8 cellular contexts compared by ENCODE assay signal in genomic region chr12:104064842-104065441, GRCh38. TPM values are rescaled to one million over a fixed set of nuclear protein-coding genes. Genes with fewer than 3 reads are reported as not detected.
DNase-seq lines count a peak whose midpoint lies in the region; ATAC-seq, FAIRE-seq and TF ChIP-seq lines count a peak whose summit lies in the region.

No MANE protein-coding gene starts in this region.

- H3F3A ChIP-seq in MM.1S (ENCODE audit: insufficient read depth, low read length): peaks cover 12% of the 10 kb centered on the region

- H3K36me3 ChIP-seq in BJ (ENCODE audit: control insufficient read depth, insufficient read depth, low read length): no peaks in the 10 kb centered on the region; the same call in none of the 2 replicates
- H3K36me3 ChIP-seq in MM.1S (replicated peaks; ENCODE audit: insufficient read depth, low read length): no peaks in the 10 kb centered on the region
- peaks cover 6 to 7% of the 10 kb centered on the region in 2 donors for H3K36me3 ChIP-seq in thyroid gland

- WGBS in thyroid gland, 2 donors: 1 to 5% methylated on average over 18 to 28 of the region's 41 CpGs

- H3K4me2 ChIP-seq in MM.1S (ENCODE audit: low read depth, low read length): peak overlapping the region; percentile 79

- H3K9me3 ChIP-seq in MM.1S (replicated peaks; ENCODE audit: insufficient read depth, low read length): no peaks in the 10 kb centered on the region
- no peaks in the 10 kb centered on the region for H3K9me3 ChIP-seq in thyroid gland

- peak overlapping the region; percentile 82; the same call in 1 of the 2 replicates for H3K27ac ChIP-seq in MM.1S (ENCODE audit: low read length)
- peak overlapping the region; percentile 5 to 88 (median 87) for H3K27ac ChIP-seq in thyroid gland

- FAIRE-seq in HTR-8/SVneo (lab: Jason Lieb, UNC): no peak

- peak overlapping the region; percentile 93 for H2AFZ ChIP-seq in MM.1S (ENCODE audit: low read length)

- H3K9me2 ChIP-seq in MM.1S (replicated peaks; ENCODE audit: insufficient read depth, low read length): no peaks in the 10 kb centered on the region

- peak overlapping the region; percentile 76 for H3K9ac ChIP-seq in MM.1S (ENCODE audit: low read length)

- CTCF ChIA-PET in BJ (lab: Yijun Ruan, JAX): interaction anchor here (1.8 to 2.7 kb wide), 2 partner anchors 9 to 44 kb away, joined by 6 read pairs; no protein-coding TSS in a partner anchor

- TF ChIP-seq POLR2A in thyroid gland (IDR thresholded peaks at IDR 0.05): no peak

- H4K20me1 ChIP-seq in MM.1S (ENCODE audit: insufficient read depth, low read length): no peaks in the 10 kb centered on the region

- DNase-seq in BJ (ENCODE audit: low read depth): no peak
- peak; percentile 28 for DNase-seq in MM.1S
- peak; percentile 16 to 24 for DNase-seq in cardiac fibroblast (ENCODE audit: low read depth in 2 of 2)
- DNase-seq in left lobe of liver (ENCODE audit: low spot score): peak; percentile 58
- peak; percentile 37 to 60 for DNase-seq in thyroid gland
- no peak for DNase-seq in HTR-8/SVneo (ENCODE audit: insufficient read length, low spot score)

- H3K4me3 ChIP-seq in BJ (ENCODE audit: low read depth, low read length): peak overlapping the region; percentile 91
- H3K4me3 ChIP-seq in MM.1S (ENCODE audit: low read length): peak overlapping the region; percentile 84
- H3K4me3 ChIP-seq in cardiac fibroblast (replicated peaks in 1 of 2; ENCODE audit: low read depth in 2 of 2, low read length in 2 of 2): peak overlapping the region; percentile 85 to 89
- peak overlapping the region; percentile 49 to 97 (median 97) for H3K4me3 ChIP-seq in thyroid gland (replicated peaks in 1 of 3)

- peaks cover 40% of the 10 kb centered on the region for H3K79me2 ChIP-seq in MM.1S (ENCODE audit: low read length)

- H3K4me1 ChIP-seq in MM.1S (ENCODE audit: low read length) (peaks cover 15% of the 10 kb centered on the region), thyroid gland (peaks cover 14 to 17% of the 10 kb centered on the region in 2 donors)

- POLR2A ChIA-PET in BJ (lab: Charles Lee): interaction anchor here (0.6 kb wide), 1 partner anchor 45 kb away, joined by 4 read pairs; no protein-coding TSS in a partner anchor

- H3K27me3 ChIP-seq in BJ (ENCODE audit: control insufficient read depth, insufficient read depth, low read length) (no peaks in the 10 kb centered on the region), MM.1S (replicated peaks; ENCODE audit: insufficient read depth, low read length) (no peaks in the 10 kb centered on the region), thyroid gland (no peaks in the 10 kb centered on the region)

- intact Hi-C loops in thyroid gland (cut with DNase I): loop anchor here (10.0 kb wide), 1 partner anchor 110 kb away; a partner anchor contains a TSS

- TF ChIP-seq CTCF in BJ (IDR thresholded peaks at IDR 0.05; ENCODE audit: insufficient read depth, low read depth, low read length) (no peak), MM.1S (IDR thresholded peaks at IDR 0.05; ENCODE audit: low read length) (no peak), cardiac fibroblast (IDR thresholded peaks at IDR 0.05; ENCODE audit: low read depth, low read length) (no peak), thyroid gland (IDR thresholded peaks at IDR 0.05) (no peak)

- peak; percentile 21 for ATAC-seq in GM19351 (IDR thresholded peaks at IDR 0.05; ENCODE audit: unreplicated experiment)
- peak; percentile 58 for ATAC-seq in left lobe of liver
- ATAC-seq in HG03097 (IDR thresholded peaks at IDR 0.05; ENCODE audit: low FRiP score, unreplicated experiment): no peak

RNA-seq across cellular contexts. Expression of gene HCFC2, which starts 0.6 kb away (rescaled TPM):
- polyA plus RNA-seq in BJ (2011; rRNA removed): 10.4 and 19.7 TPM in 2 replicates
- 9.5 and 10.4 TPM in 2 replicates for polyA minus RNA-seq in BJ (2011; rRNA and poly(A)+ RNA removed)
- total RNA-seq in left lobe of liver (10.0 TPM), thyroid gland (10 to 100 TPM; 23.6 to 31.6 (median 27.1) TPM)

RNA-seq across cellular contexts. Expression of gene GLT8D2, which starts 15.0 kb away (rescaled TPM):
- 67.6 and 90.2 TPM in 2 replicates for polyA plus RNA-seq in BJ (2011; rRNA removed)
- 13.1 and 21.7 TPM in 2 replicates for polyA minus RNA-seq in BJ (2011; rRNA and poly(A)+ RNA removed)
- total RNA-seq in left lobe of liver (0.43 TPM), thyroid gland (10 to 100 TPM; 27.7 to 52.0 (median 34.3) TPM)

Comparison
In these comparisons a context has a peak if more than half of its experiments do, and no peak if none do; other contexts are left out.
1. DNase-seq: peak in MM.1S (single experiment), cardiac fibroblast (2 of 2), left lobe of liver (single experiment) and thyroid gland (2 of 2); none in BJ (single experiment) and HTR-8/SVneo (single experiment).
2. RNA of gene GLT8D2, which starts 15.0 kb away (total RNA-seq): 27.7 to 52.0 TPM in thyroid gland; 0.43 TPM in left lobe of liver (single experiment); every median in the first group is over 10 times any median in the second.
3. Peak in every context shown above with its lines, with median percentiles within 50 percentile points of each other: H3K4me3 ChIP-seq.